ENCODE assay signal across 1 cellular context in genomic region chr19:4328243-4328990, GRCh38.
A peak's percentile ranks its signal among the peaks of the same experiment; 100 is the strongest.
TF ChIP-seq lines count a peak whose summit lies in the region.

No MANE protein-coding gene starts in this region.

TF ChIP-seq in GM12878, 131 proteins besides CTCF, POLR2A, EP300 and RAD21:
- no peak for TF ChIP-seq PRDM15 (CRISPR knock-in tag; IDR thresholded peaks at IDR 0.05)
- no peak for TF ChIP-seq IKZF2 (IDR thresholded peaks at IDR 0.05)
- TF ChIP-seq POLR2AphosphoS5 (IDR thresholded peaks at IDR 0.05; ENCODE audit: low read length), result peak; percentile 71; the same call in 1 of the 2 replicates
- TF ChIP-seq, protein P1, sequence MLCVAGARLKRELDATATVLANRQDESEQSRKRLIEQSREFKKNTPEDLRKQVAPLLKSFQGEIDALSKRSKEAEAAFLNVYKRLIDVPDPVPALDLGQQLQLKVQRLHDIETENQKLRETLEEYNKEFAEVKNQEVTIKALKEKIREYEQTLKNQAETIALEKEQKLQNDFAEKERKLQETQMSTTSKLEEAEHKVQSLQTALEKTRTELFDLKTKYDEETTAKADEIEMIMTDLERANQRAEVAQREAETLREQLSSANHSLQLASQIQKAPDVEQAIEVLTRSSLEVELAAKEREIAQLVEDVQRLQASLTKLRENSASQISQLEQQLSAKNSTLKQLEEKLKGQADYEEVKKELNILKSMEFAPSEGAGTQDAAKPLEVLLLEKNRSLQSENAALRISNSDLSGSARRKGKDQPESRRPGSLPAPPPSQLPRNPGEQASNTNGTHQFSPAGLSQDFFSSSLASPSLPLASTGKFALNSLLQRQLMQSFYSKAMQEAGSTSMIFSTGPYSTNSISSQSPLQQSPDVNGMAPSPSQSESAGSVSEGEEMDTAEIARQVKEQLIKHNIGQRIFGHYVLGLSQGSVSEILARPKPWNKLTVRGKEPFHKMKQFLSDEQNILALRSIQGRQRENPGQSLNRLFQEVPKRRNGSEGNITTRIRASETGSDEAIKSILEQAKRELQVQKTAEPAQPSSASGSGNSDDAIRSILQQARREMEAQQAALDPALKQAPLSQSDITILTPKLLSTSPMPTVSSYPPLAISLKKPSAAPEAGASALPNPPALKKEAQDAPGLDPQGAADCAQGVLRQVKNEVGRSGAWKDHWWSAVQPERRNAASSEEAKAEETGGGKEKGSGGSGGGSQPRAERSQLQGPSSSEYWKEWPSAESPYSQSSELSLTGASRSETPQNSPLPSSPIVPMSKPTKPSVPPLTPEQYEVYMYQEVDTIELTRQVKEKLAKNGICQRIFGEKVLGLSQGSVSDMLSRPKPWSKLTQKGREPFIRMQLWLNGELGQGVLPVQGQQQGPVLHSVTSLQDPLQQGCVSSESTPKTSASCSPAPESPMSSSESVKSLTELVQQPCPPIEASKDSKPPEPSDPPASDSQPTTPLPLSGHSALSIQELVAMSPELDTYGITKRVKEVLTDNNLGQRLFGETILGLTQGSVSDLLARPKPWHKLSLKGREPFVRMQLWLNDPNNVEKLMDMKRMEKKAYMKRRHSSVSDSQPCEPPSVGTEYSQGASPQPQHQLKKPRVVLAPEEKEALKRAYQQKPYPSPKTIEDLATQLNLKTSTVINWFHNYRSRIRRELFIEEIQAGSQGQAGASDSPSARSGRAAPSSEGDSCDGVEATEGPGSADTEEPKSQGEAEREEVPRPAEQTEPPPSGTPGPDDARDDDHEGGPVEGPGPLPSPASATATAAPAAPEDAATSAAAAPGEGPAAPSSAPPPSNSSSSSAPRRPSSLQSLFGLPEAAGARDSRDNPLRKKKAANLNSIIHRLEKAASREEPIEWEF (IDR thresholded peaks at IDR 0.05; ENCODE audit: insufficient replicate concordance, low read depth, low read length), result no peak
- TF ChIP-seq BRCA1 (IDR thresholded peaks at IDR 0.05; ENCODE audit: low read depth, low read length), result no peak
- TF ChIP-seq SMAD1 (IDR thresholded peaks at IDR 0.05; ENCODE audit: low read depth, partially characterized antibody), result no peak
- TF ChIP-seq, protein P2, sequence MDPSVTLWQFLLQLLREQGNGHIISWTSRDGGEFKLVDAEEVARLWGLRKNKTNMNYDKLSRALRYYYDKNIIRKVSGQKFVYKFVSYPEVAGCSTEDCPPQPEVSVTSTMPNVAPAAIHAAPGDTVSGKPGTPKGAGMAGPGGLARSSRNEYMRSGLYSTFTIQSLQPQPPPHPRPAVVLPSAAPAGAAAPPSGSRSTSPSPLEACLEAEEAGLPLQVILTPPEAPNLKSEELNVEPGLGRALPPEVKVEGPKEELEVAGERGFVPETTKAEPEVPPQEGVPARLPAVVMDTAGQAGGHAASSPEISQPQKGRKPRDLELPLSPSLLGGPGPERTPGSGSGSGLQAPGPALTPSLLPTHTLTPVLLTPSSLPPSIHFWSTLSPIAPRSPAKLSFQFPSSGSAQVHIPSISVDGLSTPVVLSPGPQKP (IDR thresholded peaks at IDR 0.05; ENCODE audit: low read depth, low read length), result no peak
- TF ChIP-seq PAX5 (IDR thresholded peaks at IDR 0.05; ENCODE audit: borderline replicate concordance, low read depth, low read length), result no peak
- TF ChIP-seq SRF (IDR thresholded peaks at IDR 0.05; ENCODE audit: low read depth in 2 of 2, low read length in 2 of 2), result no peak; a peak in 1 of 4 replicates
- no peak for TF ChIP-seq HDAC6 (IDR thresholded peaks at IDR 0.05; ENCODE audit: unreplicated experiment)
- TF ChIP-seq BHLHE40 (IDR thresholded peaks at IDR 0.05; ENCODE audit: borderline replicate concordance in 1 of 2, low read depth in 2 of 2, low read length in 1 of 2), result peak in 1 of 2 experiments; percentile 20; a peak in 1 of 4 replicates
- TF ChIP-seq NRF1 (conservative IDR thresholded peaks at IDR 0.05; ENCODE audit: low read depth, low read length), result peak; percentile 60
- TF ChIP-seq TBL1XR1 (IDR thresholded peaks at IDR 0.05; ENCODE audit: low read depth, low read length), result peak; percentile 53; the same call in 1 of the 2 replicates
- TF ChIP-seq CBX3 (IDR thresholded peaks at IDR 0.05; ENCODE audit: borderline replicate concordance, low read depth), result no peak
- no peak for TF ChIP-seq ZNF274 (IDR thresholded peaks at IDR 0.05; ENCODE audit: insufficient read depth, insufficient read length)
- TF ChIP-seq HSF1 (IDR thresholded peaks at IDR 0.05; ENCODE audit: low read depth, low read length), result no peak
- TF ChIP-seq HDAC2 (IDR thresholded peaks at IDR 0.05), result no peak
- peak; percentile 95; the same call in 1 of the 2 replicates for TF ChIP-seq TARDBP (IDR thresholded peaks at IDR 0.05; ENCODE audit: borderline replicate concordance)
- TF ChIP-seq TCF3 (IDR thresholded peaks at IDR 0.05; ENCODE audit: borderline replicate concordance, insufficient read depth, low read depth, low read length), result 0 out of 2 replicates have a peak, but pooled peaks have one; percentile 16
- TF ChIP-seq, protein P3, sequence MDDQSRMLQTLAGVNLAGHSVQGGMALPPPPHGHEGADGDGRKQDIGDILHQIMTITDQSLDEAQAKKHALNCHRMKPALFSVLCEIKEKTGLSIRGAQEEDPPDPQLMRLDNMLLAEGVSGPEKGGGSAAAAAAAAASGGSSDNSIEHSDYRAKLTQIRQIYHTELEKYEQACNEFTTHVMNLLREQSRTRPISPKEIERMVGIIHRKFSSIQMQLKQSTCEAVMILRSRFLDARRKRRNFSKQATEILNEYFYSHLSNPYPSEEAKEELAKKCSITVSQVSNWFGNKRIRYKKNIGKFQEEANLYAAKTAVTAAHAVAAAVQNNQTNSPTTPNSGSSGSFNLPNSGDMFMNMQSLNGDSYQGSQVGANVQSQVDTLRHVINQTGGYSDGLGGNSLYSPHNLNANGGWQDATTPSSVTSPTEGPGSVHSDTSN (IDR thresholded peaks at IDR 0.05; ENCODE audit: insufficient replicate concordance, low read depth, low read length), result peak; percentile 86
- TF ChIP-seq MAX (IDR thresholded peaks at IDR 0.05; ENCODE audit: low read depth, low read length), result peak; percentile 80
- TF ChIP-seq, protein P4, sequence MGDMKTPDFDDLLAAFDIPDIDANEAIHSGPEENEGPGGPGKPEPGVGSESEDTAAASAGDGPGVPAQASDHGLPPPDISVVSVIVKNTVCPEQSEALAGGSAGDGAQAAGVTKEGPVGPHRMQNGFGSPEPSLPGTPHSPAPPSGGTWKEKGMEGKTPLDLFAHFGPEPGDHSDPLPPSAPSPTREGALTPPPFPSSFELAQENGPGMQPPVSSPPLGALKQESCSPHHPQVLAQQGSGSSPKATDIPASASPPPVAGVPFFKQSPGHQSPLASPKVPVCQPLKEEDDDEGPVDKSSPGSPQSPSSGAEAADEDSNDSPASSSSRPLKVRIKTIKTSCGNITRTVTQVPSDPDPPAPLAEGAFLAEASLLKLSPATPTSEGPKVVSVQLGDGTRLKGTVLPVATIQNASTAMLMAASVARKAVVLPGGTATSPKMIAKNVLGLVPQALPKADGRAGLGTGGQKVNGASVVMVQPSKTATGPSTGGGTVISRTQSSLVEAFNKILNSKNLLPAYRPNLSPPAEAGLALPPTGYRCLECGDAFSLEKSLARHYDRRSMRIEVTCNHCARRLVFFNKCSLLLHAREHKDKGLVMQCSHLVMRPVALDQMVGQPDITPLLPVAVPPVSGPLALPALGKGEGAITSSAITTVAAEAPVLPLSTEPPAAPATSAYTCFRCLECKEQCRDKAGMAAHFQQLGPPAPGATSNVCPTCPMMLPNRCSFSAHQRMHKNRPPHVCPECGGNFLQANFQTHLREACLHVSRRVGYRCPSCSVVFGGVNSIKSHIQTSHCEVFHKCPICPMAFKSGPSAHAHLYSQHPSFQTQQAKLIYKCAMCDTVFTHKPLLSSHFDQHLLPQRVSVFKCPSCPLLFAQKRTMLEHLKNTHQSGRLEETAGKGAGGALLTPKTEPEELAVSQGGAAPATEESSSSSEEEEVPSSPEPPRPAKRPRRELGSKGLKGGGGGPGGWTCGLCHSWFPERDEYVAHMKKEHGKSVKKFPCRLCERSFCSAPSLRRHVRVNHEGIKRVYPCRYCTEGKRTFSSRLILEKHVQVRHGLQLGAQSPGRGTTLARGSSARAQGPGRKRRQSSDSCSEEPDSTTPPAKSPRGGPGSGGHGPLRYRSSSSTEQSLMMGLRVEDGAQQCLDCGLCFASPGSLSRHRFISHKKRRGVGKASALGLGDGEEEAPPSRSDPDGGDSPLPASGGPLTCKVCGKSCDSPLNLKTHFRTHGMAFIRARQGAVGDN (IDR thresholded peaks at IDR 0.05), result peak; percentile 72
- peak in 1 of 2 experiments; percentile 47; a peak in 1 of 3 replicates for TF ChIP-seq EGR1 (IDR thresholded peaks at IDR 0.05; ENCODE audit: borderline replicate concordance in 1 of 2, low read depth in 2 of 2, low read length in 2 of 2)
- TF ChIP-seq SP1 (IDR thresholded peaks at IDR 0.05; ENCODE audit: low read depth, low read length), result peak; percentile 99
- TF ChIP-seq, protein P5, sequence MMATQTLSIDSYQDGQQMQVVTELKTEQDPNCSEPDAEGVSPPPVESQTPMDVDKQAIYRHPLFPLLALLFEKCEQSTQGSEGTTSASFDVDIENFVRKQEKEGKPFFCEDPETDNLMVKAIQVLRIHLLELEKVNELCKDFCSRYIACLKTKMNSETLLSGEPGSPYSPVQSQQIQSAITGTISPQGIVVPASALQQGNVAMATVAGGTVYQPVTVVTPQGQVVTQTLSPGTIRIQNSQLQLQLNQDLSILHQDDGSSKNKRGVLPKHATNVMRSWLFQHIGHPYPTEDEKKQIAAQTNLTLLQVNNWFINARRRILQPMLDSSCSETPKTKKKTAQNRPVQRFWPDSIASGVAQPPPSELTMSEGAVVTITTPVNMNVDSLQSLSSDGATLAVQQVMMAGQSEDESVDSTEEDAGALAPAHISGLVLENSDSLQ (IDR thresholded peaks at IDR 0.05), result peak; percentile 50
